In the genomic region with DNA sequence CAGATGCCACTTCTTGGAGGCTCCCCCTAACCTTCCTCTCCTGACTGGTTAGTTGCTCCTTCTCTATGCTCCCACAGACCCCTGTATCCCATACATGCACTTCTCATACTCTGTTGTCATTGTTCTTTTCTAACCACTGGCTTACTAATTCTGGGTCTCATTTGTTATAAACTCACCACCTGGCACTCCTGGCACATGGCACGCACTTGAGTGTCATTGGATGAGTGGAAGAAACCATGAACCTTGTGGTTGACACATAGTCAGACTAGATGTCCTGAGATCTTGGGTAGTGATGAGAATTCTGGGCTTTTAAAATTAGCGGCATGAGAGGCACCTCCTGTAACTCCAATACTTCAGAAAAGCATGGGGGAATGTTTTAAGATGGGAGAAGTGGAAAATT, we compare ENCODE assay signal across 20 cellular contexts.
"Had no signal": no experiment of that assay in that cellular context is flagged by ENCODE, and none has a peak within 500 bp of the region (broad histone marks: within the 10 kb centered on the region; RNA-seq: fewer than 3 reads in every experiment).

No MANE protein-coding gene starts in this region.

- H3K27ac Mint-ChIP-seq: activated B cell treated with CpG ODN at 0.5 μM for 24 hours; activated naive CD4-positive, alpha-beta T cell treated with anti-CD3 and anti-CD28 coated beads, Interleukin-2, amount 50 U/mL, for 24 hours; memory B cell; nephron progenitor cell had no signal

- H3K27me3 Mint-ChIP-seq: activated B cell treated with CpG ODN at 0.5 μM for 24 hours; activated naive CD4-positive, alpha-beta T cell treated with anti-CD3 and anti-CD28 coated beads, Interleukin-2, amount 50 U/mL, for 24 hours; memory B cell had no signal

- H3K4me3 Mint-ChIP-seq: activated B cell treated with CpG ODN at 0.5 μM for 24 hours; activated naive CD4-positive, alpha-beta T cell treated with anti-CD3 and anti-CD28 coated beads, Interleukin-2, amount 50 U/mL, for 24 hours; memory B cell; nephron progenitor cell had no signal

- DNase-seq: activated B cell treated with CpG ODN at 0.5 μM for 24 hours; activated effector memory CD4-positive, alpha-beta T cell treated with Interleukin-2 at 50 U/mL for 16 hours; aorta; cortex of kidney; effector CD8-positive, alpha-beta T cell; foreskin fibroblast; hippocampal formation; kidney; left lung; nephron progenitor cell; occipital lobe; SJCRH30; stimulated activated CD4-positive, alpha-beta T cell treated with anti-CD3 and anti-CD28 coated beads, Interleukin-15, amount 100 ng/mL, for 24 hours; stimulated activated CD4-positive, alpha-beta T cell treated with anti-CD3 and anti-CD28 coated beads, Interleukin-4, amount 100 ng/mL, for 24 hours; stimulated activated naive CD4-positive, alpha-beta T cell treated with Interleukin-2 at 50 U/mL for 16 hours; T-helper 2 cell; testis; upper lobe of left lung had no signal

- ATAC-seq: left lung had no signal

- H3K9me3 Mint-ChIP-seq: activated B cell treated with CpG ODN at 0.5 μM for 24 hours; activated naive CD4-positive, alpha-beta T cell treated with anti-CD3 and anti-CD28 coated beads, Interleukin-2, amount 50 U/mL, for 24 hours; memory B cell; nephron progenitor cell had no signal
